In the genomic region with DNA sequence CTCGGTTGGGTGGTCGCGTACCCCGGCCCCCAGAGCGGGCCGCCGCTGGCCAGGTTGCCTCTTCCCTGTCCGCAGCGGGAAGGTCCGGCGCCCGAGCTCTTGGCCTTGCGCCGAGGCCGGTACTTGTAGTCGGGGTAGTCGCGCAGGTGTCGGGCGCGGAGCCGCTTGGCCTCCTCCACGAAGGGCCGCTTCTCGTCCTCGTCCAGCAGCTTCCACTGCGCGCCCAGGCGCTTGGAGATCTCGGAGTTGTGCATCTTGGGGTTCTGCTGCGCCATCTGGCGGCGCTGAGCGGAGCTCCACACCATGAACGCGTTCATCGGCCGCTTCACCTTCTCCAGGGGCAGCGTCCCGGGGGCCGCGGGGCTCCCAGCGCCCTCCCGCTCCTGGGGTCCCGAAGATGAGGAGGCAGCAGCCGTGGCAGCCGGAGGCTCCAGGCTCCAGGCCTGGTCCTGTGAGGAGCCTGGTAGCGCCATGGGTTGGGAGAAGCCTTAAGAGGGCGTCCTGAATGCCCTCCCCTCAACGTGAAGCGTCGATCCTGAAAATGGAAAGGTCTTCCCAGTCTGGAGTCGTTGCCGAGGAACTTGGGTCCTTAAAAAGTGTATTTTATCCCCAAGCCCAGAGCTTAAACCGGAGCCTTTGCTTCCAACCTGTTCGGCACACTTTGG, we compare ENCODE assay signal across 8 cellular contexts. TPM values are rescaled to one million over a fixed set of nuclear protein-coding genes. Genes with fewer than 3 reads are reported as not detected.
DNase-seq lines count a peak whose midpoint lies in the region; ATAC-seq, FAIRE-seq and TF ChIP-seq lines count a peak whose summit lies in the region.

No MANE protein-coding gene starts in this region.

- H2AFZ ChIP-seq in endothelial cell of umbilical vein (ENCODE audit: low read depth, low read length) = no peak overlapping the region

- ATAC-seq in memory B cell (ENCODE audit: low read depth) = peak; percentile 94
- ATAC-seq in HG02938 (IDR thresholded peaks at IDR 0.05; ENCODE audit: unreplicated experiment) = no peak

- DNase-seq in BJ (ENCODE audit: low read depth) (no peak), MV-4-11 (lab: John Stamatoyannopoulos, UW) (peak; percentile 74), activated T-cell treated with anti-CD3 and anti-CD28 coated beads for 24 hours (ENCODE audit: low read depth) (peak; percentile 51), endothelial cell of umbilical vein (ENCODE audit: low read depth, low spot score) (peak; percentile 78), memory B cell (ENCODE audit: low spot score in 2 of 2) (peak; percentile 66 to 74), NCI-H1930 (lab: John Stamatoyannopoulos, UW) (no peak)
- peak; percentile 51 to 57 for DNase-seq in stimulated activated CD4-positive, alpha-beta T cell treated with anti-CD3 and anti-CD28 coated beads, Interleukin-4, amount 100 ng/mL, for 48 hours (ENCODE audit: low read depth in 2 of 2)

- H3K4me1 Mint-ChIP-seq in memory B cell = peaks cover 6% of the 10 kb centered on the region

- peak overlapping the region; percentile 19 for H3K4me2 ChIP-seq in endothelial cell of umbilical vein (ENCODE audit: insufficient read depth, low read length)

- H3K27ac Mint-ChIP-seq in memory B cell = no peak overlapping the region

- no peaks in the 10 kb centered on the region for H4K20me1 ChIP-seq in endothelial cell of umbilical vein (replicated peaks; ENCODE audit: control insufficient read depth, extremely low read depth, insufficient read depth, low read length)

- H3K36me3 ChIP-seq in BJ (ENCODE audit: control insufficient read depth, insufficient read depth, low read length) (peaks cover 20% of the 10 kb centered on the region), endothelial cell of umbilical vein (ENCODE audit: control insufficient read depth in 2 of 2, extremely low read depth in 1 of 2, insufficient read depth in 2 of 2, low read length in 2 of 2) (peaks cover 12 to 40% of the 10 kb centered on the region in 2 experiments)

- no peaks in the 10 kb centered on the region for H3K27me3 Mint-ChIP-seq in memory B cell

- no peaks in the 10 kb centered on the region for H3K27me3 ChIP-seq in BJ (ENCODE audit: control insufficient read depth, insufficient read depth, low read length)
- H3K27me3 ChIP-seq in endothelial cell of umbilical vein (ENCODE audit: control insufficient read depth in 2 of 2, insufficient read depth in 2 of 2, low read length in 2 of 2) = no peaks in the 10 kb centered on the region

- BruUV-seq in endothelial cell of umbilical vein (replicated peaks; lab: Mats Ljungman, UMichigan) = no TSS peak

- TF ChIP-seq CTCF in BJ (IDR thresholded peaks at IDR 0.05; ENCODE audit: insufficient read depth, low read depth, low read length) (peak; percentile 94), endothelial cell of umbilical vein (IDR thresholded peaks at IDR 0.05; ENCODE audit: extremely low read depth in 1 of 2, insufficient read depth in 1 of 2, low read depth in 1 of 2, low read length in 2 of 2) (peak; percentile 94 to 95)

- H3K4me3 Mint-ChIP-seq in memory B cell = no peak overlapping the region

- CTCF ChIA-PET in BJ (lab: Yijun Ruan, JAX) (interaction anchor here (0.8 to 4.3 kb wide), 35 partner anchors 9 to 543 kb away, joined by 3 to 29 read pairs (median 6); partner anchors contain the start of genes CD68, FXR2, SENP3 and TNFSF13), endothelial cell of umbilical vein (lab: Charles Lee) (interaction anchor here (0.6 to 5.1 kb wide), 39 partner anchors 10 to 544 kb away, joined by 3 to 61 read pairs (median 5); partner anchors contain the start of genes CD68, FXR2, SENP3 and TMEM102)

- peaks cover 14% of the 10 kb centered on the region for H3K79me2 ChIP-seq in endothelial cell of umbilical vein (ENCODE audit: control insufficient read depth, insufficient read depth, low read length)

- intact Hi-C loops in endothelial cell of umbilical vein (cut with micrococcal nuclease) = loop anchor here (1.0 to 2.0 kb wide), 5 partner anchors 17 to 233 kb away; partner anchors contain the start of genes FXR2 and SENP3

- H3K27ac ChIP-seq in endothelial cell of umbilical vein (ENCODE audit: insufficient read depth, low read depth, low read length) = no peak overlapping the region

- dilution Hi-C loops in endothelial cell of umbilical vein (cut with MboI; ENCODE audit: extremely low pct_ligation_motif_present, low sequenced_read_pairs) = no loop called here

- TF ChIP-seq POLR2A in endothelial cell of umbilical vein (IDR thresholded peaks at IDR 0.05; ENCODE audit: low read depth, low read length) = no peak

- no peak overlapping the region for H3K9ac ChIP-seq in endothelial cell of umbilical vein (replicated peaks; ENCODE audit: extremely low read depth, insufficient read depth, low read length)

- peak; percentile 82 for FAIRE-seq in endothelial cell of umbilical vein (lab: Jason Lieb, UNC)

- peaks cover 16% of the 10 kb centered on the region for H3K4me1 ChIP-seq in endothelial cell of umbilical vein (ENCODE audit: control insufficient read depth, extremely low read depth, insufficient read depth, low read length)

- peaks cover 30% of the 10 kb centered on the region for H3K36me3 Mint-ChIP-seq in memory B cell

- H3K9me3 ChIP-seq in endothelial cell of umbilical vein (replicated peaks; ENCODE audit: control insufficient read depth, insufficient read depth, low read length) = no peaks in the 10 kb centered on the region

- no peaks in the 10 kb centered on the region for H3K9me3 Mint-ChIP-seq in memory B cell

- POLR2A ChIA-PET in BJ (lab: Charles Lee) (interaction anchor here (1.1 kb wide), 1 partner anchor 16 kb away, joined by 5 read pairs; no protein-coding TSS in a partner anchor), endothelial cell of umbilical vein (lab: Charles Lee) (interaction anchor here (0.6 to 1.9 kb wide), 5 partner anchors 10 to 98 kb away, joined by 3 to 6 read pairs (median 4); partner anchors contain the start of genes CD68 and TP53)

- H3K4me3 ChIP-seq in BJ (ENCODE audit: low read depth, low read length) = peak overlapping the region; percentile 22; the same call in 1 of the 2 replicates
- H3K4me3 ChIP-seq in endothelial cell of umbilical vein (replicated peaks in 1 of 3; ENCODE audit: insufficient read depth in 1 of 3, low read depth in 1 of 3, low read length in 3 of 3) = no peak overlapping the region

- H3K9me1 ChIP-seq in endothelial cell of umbilical vein (replicated peaks; ENCODE audit: control insufficient read depth, extremely low read depth, insufficient read depth, low read length) = no peaks in the 10 kb centered on the region

RNA-seq across cellular contexts. Expression of gene SOX15, which starts 0.6 kb away (rescaled TPM):
- 0.34 and 0.49 TPM in 2 replicates for polyA plus RNA-seq in BJ (2011; rRNA removed)
- polyA minus RNA-seq in BJ (2011; rRNA and poly(A)+ RNA removed) = 0.14 and 0.21 TPM in 2 replicates
- total RNA-seq in endothelial cell of umbilical vein = 0.39 and 0.46 TPM in 2 replicates
- 0.19 and 0.26 TPM in 2 replicates for polyA plus RNA-seq in endothelial cell of umbilical vein
- 0.08 and 0.16 TPM in 2 replicates for polyA plus RNA-seq in endothelial cell of umbilical vein (2011; cell fraction: cytosol; rRNA removed)
- 0.28 and 0.67 TPM in 2 replicates for polyA plus RNA-seq in endothelial cell of umbilical vein (2011; cell fraction: nucleus; rRNA removed)
- 0.48 and 1.0 TPM in 2 replicates for polyA plus RNA-seq in endothelial cell of umbilical vein (2012)
- polyA minus RNA-seq in endothelial cell of umbilical vein = 0.53 TPM in 1 of 2 replicates, not detected in the other
- polyA minus RNA-seq in endothelial cell of umbilical vein (2011; cell fraction: cytosol; rRNA and poly(A)+ RNA removed) = not detected
- polyA minus RNA-seq in endothelial cell of umbilical vein (2011; cell fraction: nucleus; rRNA and poly(A)+ RNA removed) = 0.58 and 0.67 TPM in 2 replicates

RNA-seq across cellular contexts. Expression of gene MPDU1, which starts 5.7 kb away (rescaled TPM):
- 142 and 174 TPM in 2 replicates for polyA plus RNA-seq in BJ (2011; rRNA removed)
- 32.9 and 94.4 TPM in 2 replicates for polyA minus RNA-seq in BJ (2011; rRNA and poly(A)+ RNA removed)
- 61.2 and 78.0 TPM in 2 replicates for total RNA-seq in endothelial cell of umbilical vein
- 368 and 384 TPM in 2 replicates for polyA plus RNA-seq in endothelial cell of umbilical vein
- polyA plus RNA-seq in endothelial cell of umbilical vein (2011; cell fraction: cytosol; rRNA removed) = 232 and 270 TPM in 2 replicates
- 167 and 168 TPM in 2 replicates for polyA plus RNA-seq in endothelial cell of umbilical vein (2011; cell fraction: nucleus; rRNA removed)
- 96.5 and 130 TPM in 2 replicates for polyA plus RNA-seq in endothelial cell of umbilical vein (2012)
- polyA minus RNA-seq in endothelial cell of umbilical vein = 198 and 233 TPM in 2 replicates
- 61.6 TPM for polyA minus RNA-seq in endothelial cell of umbilical vein (2011; cell fraction: cytosol; rRNA and poly(A)+ RNA removed)
- polyA minus RNA-seq in endothelial cell of umbilical vein (2011; cell fraction: nucleus; rRNA and poly(A)+ RNA removed) = 41.7 and 43.4 TPM in 2 replicates

RNA-seq across cellular contexts. Expression of gene CD68, which starts 9.9 kb away (rescaled TPM):
- polyA plus RNA-seq in BJ (2011; rRNA removed) = 58.2 and 93.2 TPM in 2 replicates
- 11.8 and 15.2 TPM in 2 replicates for polyA minus RNA-seq in BJ (2011; rRNA and poly(A)+ RNA removed)
- total RNA-seq in endothelial cell of umbilical vein = 2.9 and 4.5 TPM in 2 replicates
- polyA plus RNA-seq in endothelial cell of umbilical vein = 29.1 and 30.8 TPM in 2 replicates
- 13.1 and 20.9 TPM in 2 replicates for polyA plus RNA-seq in endothelial cell of umbilical vein (2011; cell fraction: cytosol; rRNA removed)
- polyA plus RNA-seq in endothelial cell of umbilical vein (2011; cell fraction: nucleus; rRNA removed) = 2.1 TPM in 2 replicates
- 18.9 and 35.4 TPM in 2 replicates for polyA plus RNA-seq in endothelial cell of umbilical vein (2012)
- 9.3 and 26.8 TPM in 2 replicates for polyA minus RNA-seq in endothelial cell of umbilical vein
- polyA minus RNA-seq in endothelial cell of umbilical vein (2011; cell fraction: cytosol; rRNA and poly(A)+ RNA removed) = 1.0 TPM
- polyA minus RNA-seq in endothelial cell of umbilical vein (2011; cell fraction: nucleus; rRNA and poly(A)+ RNA removed) = 3.0 and 4.7 TPM in 2 replicates

RNA-seq across cellular contexts. Expression of gene FXR2, which starts 25.4 kb away (rescaled TPM):
- polyA plus RNA-seq in BJ (2011; rRNA removed) = 33.6 and 46.2 TPM in 2 replicates
- polyA minus RNA-seq in BJ (2011; rRNA and poly(A)+ RNA removed) = 44.8 and 72.0 TPM in 2 replicates
- total RNA-seq in endothelial cell of umbilical vein = 33.1 and 40.1 TPM in 2 replicates
- 48.9 and 59.9 TPM in 2 replicates for polyA plus RNA-seq in endothelial cell of umbilical vein
- polyA plus RNA-seq in endothelial cell of umbilical vein (2011; cell fraction: cytosol; rRNA removed) = 31.5 and 31.7 TPM in 2 replicates
- polyA plus RNA-seq in endothelial cell of umbilical vein (2011; cell fraction: nucleus; rRNA removed) = 50.3 and 57.2 TPM in 2 replicates
- 27.8 and 29.5 TPM in 2 replicates for polyA plus RNA-seq in endothelial cell of umbilical vein (2012)
- polyA minus RNA-seq in endothelial cell of umbilical vein = 37.0 and 40.5 TPM in 2 replicates
- polyA minus RNA-seq in endothelial cell of umbilical vein (2011; cell fraction: cytosol; rRNA and poly(A)+ RNA removed) = 47.6 TPM
- 13.3 and 16.5 TPM in 2 replicates for polyA minus RNA-seq in endothelial cell of umbilical vein (2011; cell fraction: nucleus; rRNA and poly(A)+ RNA removed)

RNA-seq across cellular contexts. Expression of gene SENP3, which starts 27.6 kb away (rescaled TPM):
- polyA plus RNA-seq in BJ (2011; rRNA removed) (69.8 and 72.2 TPM in 2 replicates), endothelial cell of umbilical vein (91.6 and 96.5 TPM in 2 replicates)
- polyA minus RNA-seq in BJ (2011; rRNA and poly(A)+ RNA removed) = 39.0 and 67.7 TPM in 2 replicates
- 56.5 and 63.4 TPM in 2 replicates for total RNA-seq in endothelial cell of umbilical vein
- polyA plus RNA-seq in endothelial cell of umbilical vein (2011; cell fraction: cytosol; rRNA removed) = 97.0 and 110 TPM in 2 replicates
- 90.0 and 99.9 TPM in 2 replicates for polyA plus RNA-seq in endothelial cell of umbilical vein (2011; cell fraction: nucleus; rRNA removed)
- 52.3 and 67.0 TPM in 2 replicates for polyA plus RNA-seq in endothelial cell of umbilical vein (2012)
- polyA minus RNA-seq in endothelial cell of umbilical vein = 76.4 and 80.4 TPM in 2 replicates
- 67.6 TPM for polyA minus RNA-seq in endothelial cell of umbilical vein (2011; cell fraction: cytosol; rRNA and poly(A)+ RNA removed)
- 21.7 and 30.4 TPM in 2 replicates for polyA minus RNA-seq in endothelial cell of umbilical vein (2011; cell fraction: nucleus; rRNA and poly(A)+ RNA removed)

Comparison
In these comparisons a context has a peak if more than half of its experiments do, and no peak if none do; other contexts are left out.
1. DNase-seq: peak in MV-4-11 (single experiment), activated T-cell treated with anti-CD3 and anti-CD28 coated beads for 24 hours (single experiment), endothelial cell of umbilical vein (single experiment), memory B cell (2 of 2) and stimulated activated CD4-positive, alpha-beta T cell treated with anti-CD3 and anti-CD28 coated beads, Interleukin-4, amount 100 ng/mL, for 48 hours (2 of 2); none in BJ (single experiment) and NCI-H1930 (0 of 2).